20 cellular contexts compared by ENCODE assay signal in genomic region chr1:39416609-39417008, GRCh38.
"Had no signal": no experiment of that assay in that cellular context is flagged by ENCODE, and none has a peak within 500 bp of the region (broad histone marks: within the 10 kb centered on the region; RNA-seq: fewer than 3 reads in every experiment).

No MANE protein-coding gene starts in this region.

- H3K9me3 ChIP-seq: tibial nerve, uterus had no signal

- H3K27ac Mint-ChIP-seq: activated CD8-positive, alpha-beta T cell treated with anti-CD3 and anti-CD28 coated beads for 36 hours; activated naive CD4-positive, alpha-beta T cell treated with anti-CD3 and anti-CD28 coated beads, Interleukin-2, amount 50 U/mL, for 72 hours; activated T-cell treated with anti-CD3 and anti-CD28 coated beads, Interleukin-2, amount 50 U/mL, for 72 hours; neural progenitor cell; stimulated activated naive B cell treated with anti-CD40 and anti-IgM and Interleukin-4, amounts not matched to agents 10 μg/mL and 1 μg/mL and 100 μg/mL, for 72 hours; T-helper 17 cell had no signal

- DNase-seq: activated CD8-positive, alpha-beta T cell treated with anti-CD3 and anti-CD28 coated beads for 36 hours; activated gamma-delta T cell; activated T-cell treated with anti-CD3 and anti-CD28 coated beads, Interleukin-2, amount 50 U/mL, for 72 hours; amygdala; cortex of kidney; effector memory CD4-positive, alpha-beta T cell; erythroblast; retina; stimulated activated CD4-positive, alpha-beta T cell treated with anti-CD3 and anti-CD28 coated beads, Interleukin-4, amount 100 ng/mL, for 1 hour; stimulated activated naive B cell treated with anti-CD40 and anti-IgM and Interleukin-4, amounts not matched to agents 10 μg/mL and 1 μg/mL and 100 μg/mL, for 72 hours; substantia nigra; T-helper 17 cell; uterus; WERI-Rb-1 had no signal

- H3K27ac ChIP-seq: hepatocyte, neural progenitor cell, parathyroid adenoma, tibial nerve, uterus, WERI-Rb-1 had no signal

- H3K27me3 Mint-ChIP-seq: activated CD8-positive, alpha-beta T cell treated with anti-CD3 and anti-CD28 coated beads for 36 hours; stimulated activated naive B cell treated with anti-CD40 and anti-IgM and Interleukin-4, amounts not matched to agents 10 μg/mL and 1 μg/mL and 100 μg/mL, for 72 hours; T-helper 17 cell had no signal

- ATAC-seq: activated CD8-positive, alpha-beta T cell treated with anti-CD3 and anti-CD28 coated beads for 36 hours; activated naive CD4-positive, alpha-beta T cell treated with anti-CD3 and anti-CD28 coated beads, Interleukin-2, amount 50 U/mL, for 72 hours; activated T-cell treated with anti-CD3 and anti-CD28 coated beads, Interleukin-2, amount 50 U/mL, for 72 hours; left lobe of liver; stimulated activated naive B cell treated with anti-CD40 and anti-IgM and Interleukin-4, amounts not matched to agents 10 μg/mL and 1 μg/mL and 100 μg/mL, for 72 hours; T-helper 17 cell had no signal

- H3K4me3 ChIP-seq: hepatocyte, tibial nerve, uterus had no signal

- H3K36me3 ChIP-seq: uterus had no signal

- H3K4me1 ChIP-seq: parathyroid adenoma had no signal

- H3K4me3 Mint-ChIP-seq: activated CD8-positive, alpha-beta T cell treated with anti-CD3 and anti-CD28 coated beads for 36 hours; activated T-cell treated with anti-CD3 and anti-CD28 coated beads, Interleukin-2, amount 50 U/mL, for 72 hours; neural progenitor cell; stimulated activated naive B cell treated with anti-CD40 and anti-IgM and Interleukin-4, amounts not matched to agents 10 μg/mL and 1 μg/mL and 100 μg/mL, for 72 hours; T-helper 17 cell had no signal

- H3K4me2 ChIP-seq: hepatocyte had no signal

- H3K9ac ChIP-seq: neural progenitor cell, parathyroid adenoma had no signal

- H3K27me3 ChIP-seq: hepatocyte, neural progenitor cell, tibial nerve, uterus had no signal

- H3K9me3 Mint-ChIP-seq: activated CD8-positive, alpha-beta T cell treated with anti-CD3 and anti-CD28 coated beads for 36 hours; activated naive CD4-positive, alpha-beta T cell treated with anti-CD3 and anti-CD28 coated beads, Interleukin-2, amount 50 U/mL, for 72 hours; activated T-cell treated with anti-CD3 and anti-CD28 coated beads, Interleukin-2, amount 50 U/mL, for 72 hours; stimulated activated naive B cell treated with anti-CD40 and anti-IgM and Interleukin-4, amounts not matched to agents 10 μg/mL and 1 μg/mL and 100 μg/mL, for 72 hours had no signal

- H2AFZ ChIP-seq: hepatocyte, neural progenitor cell, parathyroid adenoma had no signal
